16 cellular contexts compared by ENCODE assay signal in genomic region chr2:99476629-99477028, GRCh38.
"Had no signal": no experiment of that assay in that cellular context is flagged by ENCODE, and none has a peak within 500 bp of the region (broad histone marks: within the 10 kb centered on the region; RNA-seq: fewer than 3 reads in every experiment).

No MANE protein-coding gene starts in this region.

- H3K27me3 Mint-ChIP-seq: activated B cell treated with CpG ODN at 0.5 μM for 24 hours; activated CD4-positive, alpha-beta T cell treated with anti-CD3 and anti-CD28 coated beads, Interleukin-2, amount 10 ng/mL, durations not matched to agents 24 days and 14 days; activated naive CD4-positive, alpha-beta T cell treated with anti-CD3 and anti-CD28 coated beads, Interleukin-2, amount 50 U/mL, for 24 hours; stimulated activated naive CD8-positive, alpha-beta T cell treated with anti-CD3 and anti-CD28 coated beads, Interleukin-15, amount 100 ng/mL, for 72 hours had no signal

- H3K27ac ChIP-seq: left lung had no signal

- ATAC-seq: activated CD8-positive, alpha-beta T cell treated with anti-CD3 and anti-CD28 coated beads, Interleukin-2, amount 10 ng/mL, durations not matched to agents 7 days and 5 days; left lung; sciatic nerve; stimulated activated naive CD8-positive, alpha-beta T cell treated with anti-CD3 and anti-CD28 coated beads, Interleukin-15, amount 100 ng/mL, for 72 hours had no signal

- DNase-seq: activated B cell treated with CpG ODN at 0.5 μM for 24 hours; activated CD4-positive, alpha-beta T cell treated with anti-CD3 and anti-CD28 coated beads, Interleukin-2, amount 10 ng/mL, durations not matched to agents 24 days and 14 days; activated CD8-positive, alpha-beta memory T cell treated with anti-CD3 and anti-CD28 coated beads, Interleukin-2, amount 50 U/mL, for 4 hours; activated CD8-positive, alpha-beta T cell treated with anti-CD3 and anti-CD28 coated beads, Interleukin-2, amount 10 ng/mL, durations not matched to agents 7 days and 5 days; activated effector memory CD4-positive, alpha-beta T cell treated with anti-CD3 and anti-CD28 coated beads, Interleukin-2, amount 50 U/mL, for 16 hours; activated T-cell treated with anti-CD3 and anti-CD28 coated beads, Interleukin-2, amount 50 U/mL, for 48 hours; caudate nucleus; left lung; mesendoderm; nucleus accumbens; posterior cingulate gyrus; stimulated activated naive CD8-positive, alpha-beta T cell treated with anti-CD3 and anti-CD28 coated beads, Interleukin-15, amount 100 ng/mL, for 72 hours; T-helper 2 cell had no signal

- H3K9me3 Mint-ChIP-seq: activated B cell treated with CpG ODN at 0.5 μM for 24 hours; activated CD4-positive, alpha-beta T cell treated with anti-CD3 and anti-CD28 coated beads, Interleukin-2, amount 10 ng/mL, durations not matched to agents 24 days and 14 days; activated naive CD4-positive, alpha-beta T cell treated with anti-CD3 and anti-CD28 coated beads, Interleukin-2, amount 50 U/mL, for 24 hours; stimulated activated naive CD8-positive, alpha-beta T cell treated with anti-CD3 and anti-CD28 coated beads, Interleukin-15, amount 100 ng/mL, for 72 hours had no signal

- H3K27ac Mint-ChIP-seq: activated B cell treated with CpG ODN at 0.5 μM for 24 hours; activated CD4-positive, alpha-beta T cell treated with anti-CD3 and anti-CD28 coated beads, Interleukin-2, amount 10 ng/mL, durations not matched to agents 24 days and 14 days; activated CD8-positive, alpha-beta T cell treated with anti-CD3 and anti-CD28 coated beads, Interleukin-2, amount 10 ng/mL, durations not matched to agents 7 days and 5 days; activated naive CD4-positive, alpha-beta T cell treated with anti-CD3 and anti-CD28 coated beads, Interleukin-2, amount 50 U/mL, for 24 hours; nephron; stimulated activated naive CD8-positive, alpha-beta T cell treated with anti-CD3 and anti-CD28 coated beads, Interleukin-15, amount 100 ng/mL, for 72 hours had no signal

- H3K4me3 Mint-ChIP-seq: activated B cell treated with CpG ODN at 0.5 μM for 24 hours; activated CD4-positive, alpha-beta T cell treated with anti-CD3 and anti-CD28 coated beads, Interleukin-2, amount 10 ng/mL, durations not matched to agents 24 days and 14 days; activated CD8-positive, alpha-beta T cell treated with anti-CD3 and anti-CD28 coated beads, Interleukin-2, amount 10 ng/mL, durations not matched to agents 7 days and 5 days; activated naive CD4-positive, alpha-beta T cell treated with anti-CD3 and anti-CD28 coated beads, Interleukin-2, amount 50 U/mL, for 24 hours; nephron; stimulated activated naive CD8-positive, alpha-beta T cell treated with anti-CD3 and anti-CD28 coated beads, Interleukin-15, amount 100 ng/mL, for 72 hours had no signal
